ENCODE assay signal across 22 cellular contexts in genomic region chr9:70948744-70949143, GRCh38.
"Had no signal": no experiment of that assay in that cellular context is flagged by ENCODE, and none has a peak within 500 bp of the region (broad histone marks: within the 10 kb centered on the region; RNA-seq: fewer than 3 reads in every experiment).

No MANE protein-coding gene starts in this region.

- FAIRE-seq: HTR-8/SVneo had no signal

- H3K27ac ChIP-seq: HL-60, RWPE1 had no signal

- H3K9me3 ChIP-seq: SK-N-SH had no signal

- DNase-seq: Karpas-422, KG1, NCI-H1092 treated with DMSO at 0.1 percent for 48 hours, NCI-H1436, NCI-H187, NCI-H2029, NCI-H2081 treated with DMSO at 0.1 percent for 48 hours, NCI-H2171, NCI-H226, NCI-H446, NCI-H510A, NCI-H524 treated with DMSO at 0.1 percent for 48 hours, NCI-H69, NCI-H774, PC-3, SHP77, SK-N-SH, SW 1271 had no signal

- ATAC-seq: Panc1, PC-3 had no signal

- H3K4me2 ChIP-seq: SK-N-SH had no signal

- H3K9ac ChIP-seq: SK-N-SH had no signal
